8 cellular contexts compared by ENCODE assay signal in genomic region chr3:39255503-39256325, GRCh38. TPM values are rescaled to one million over a fixed set of nuclear protein-coding genes. Genes with fewer than 3 reads are reported as not detected.
DNase-seq lines count a peak whose midpoint lies in the region; ATAC-seq and TF ChIP-seq lines count a peak whose summit lies in the region.

No MANE protein-coding gene starts in this region.

- ATAC-seq in GM19043 (IDR thresholded peaks at IDR 0.05; ENCODE audit: low read depth, unreplicated experiment) (peak; percentile 98), HG03108 (IDR thresholded peaks at IDR 0.05; ENCODE audit: unreplicated experiment) (peak; percentile 99), T-helper 17 cell (peak; percentile 86)

- H3K27ac Mint-ChIP-seq in T-helper 17 cell (peak overlapping the region; percentile 3), nephron progenitor cell (no peak overlapping the region)

- H3K36me3 ChIP-seq in spleen, result no peaks in the 10 kb centered on the region

- H3K4me1 Mint-ChIP-seq in T-helper 17 cell (peaks cover 34% of the 10 kb centered on the region), nephron progenitor cell (peaks cover 12% of the 10 kb centered on the region)

- peak; percentile 82 for DNase-seq in CD1c-positive myeloid dendritic cell (ENCODE audit: extremely low spot score)
- no peak for DNase-seq in T-helper 17 cell
- peak; percentile 89 for DNase-seq in spleen
- no peak for DNase-seq in stimulated activated CD8-positive, alpha-beta memory T cell treated with anti-CD3 and anti-CD28 coated beads, Interleukin-4, amount 100 ng/mL, for 48 hours
- no peak for DNase-seq in HCEC 1CT
- no peak for DNase-seq in nephron progenitor cell

- no peak overlapping the region for H3K4me3 Mint-ChIP-seq in T-helper 17 cell
- H3K4me3 Mint-ChIP-seq in nephron progenitor cell, result no peak overlapping the region

- no peak for TF ChIP-seq POLR2A in spleen (IDR thresholded peaks at IDR 0.05)

- TF ChIP-seq CTCF in spleen (IDR thresholded peaks at IDR 0.05 in 8 of 11, conservative IDR thresholded peaks at IDR 0.05 in 3 of 11) (no peak), nephron progenitor cell (IDR thresholded peaks at IDR 0.05) (no peak)

- 19 to 53% (median 28%) methylated on average over 5 of the region's 5 CpGs for WGBS in spleen, 5 donors

- peak overlapping the region in 1 of 8 donors; percentile 16 for H3K4me3 ChIP-seq in spleen

- H3K27me3 Mint-ChIP-seq in T-helper 17 cell (peaks cover 37% of the 10 kb centered on the region), nephron progenitor cell (ENCODE audit: low read depth, poor library complexity) (peaks cover 18% of the 10 kb centered on the region)

- no peaks in the 10 kb centered on the region for H3K9me3 Mint-ChIP-seq in nephron progenitor cell

- intact Hi-C loops in spleen (cut with DNase I; ENCODE audit: low total_unique reads), result no loop called here

- no peaks in the 10 kb centered on the region for H3K27me3 ChIP-seq in spleen (replicated peaks in 1 of 7)

- H3K27ac ChIP-seq in spleen, result peak overlapping the region; percentile 31 to 94 (median 84)

- H3K9me3 ChIP-seq in T-helper 17 cell (ENCODE audit: control insufficient read depth, low read length, poor library complexity, severe bottlenecking) (no peaks in the 10 kb centered on the region), spleen (no peaks in the 10 kb centered on the region)

- H3K36me3 Mint-ChIP-seq in T-helper 17 cell (ENCODE audit: low read depth) (peaks cover 6% of the 10 kb centered on the region), nephron progenitor cell (ENCODE audit: low read depth) (no peaks in the 10 kb centered on the region)

- peaks cover 6 to 88% (median 52%) of the 10 kb centered on the region in 6 donors for H3K4me1 ChIP-seq in spleen

RNA-seq across cellular contexts. Expression of gene CX3CR1, which starts 24.1 kb away (rescaled TPM):
- total RNA-seq in T-helper 17 cell (1 to 10 TPM in 1 of 2 donors, under 1 TPM in 1; 0.65 to 3.1 TPM), spleen (10 to 100 TPM in 2 of 7 donors, 1 to 10 TPM in 5; 5.1 to 15.0 (median 7.2) TPM)
- under 1 TPM; 0.09 to 0.80 (median 0.35) TPM for polyA plus RNA-seq in spleen

Comparison
In these comparisons a context has a peak if more than half of its experiments do, and no peak if none do; other contexts are left out.
1. DNase-seq: peak in CD1c-positive myeloid dendritic cell (single experiment) and spleen (single experiment); none in T-helper 17 cell (0 of 3), stimulated activated CD8-positive, alpha-beta memory T cell treated with anti-CD3 and anti-CD28 coated beads, Interleukin-4, amount 100 ng/mL, for 48 hours (single experiment), HCEC 1CT (single experiment) and nephron progenitor cell (single experiment).
2. Peak in every context shown above with its lines, with median percentiles within 50 percentile points of each other: ATAC-seq.